Comparison of ENCODE assay signal across 10 cellular contexts in genomic region chr7:139936760-139937310, GRCh38.
DNase-seq lines count a peak whose midpoint lies in the region; ATAC-seq and TF ChIP-seq lines count a peak whose summit lies in the region.
"Had no signal": no experiment of that assay in that cellular context is flagged by ENCODE, and none has a peak within 500 bp of the region (broad histone marks: within the 10 kb centered on the region; RNA-seq: fewer than 3 reads in every experiment).

No MANE protein-coding gene starts in this region.

- no peak overlapping the region for H3K27ac ChIP-seq in coronary artery

- peaks cover 13% of the 10 kb centered on the region for H3K4me1 Mint-ChIP-seq in nephron progenitor cell
- peaks cover 0 to 30% (median 0%) of the 10 kb centered on the region in 4 donors for H3K4me1 Mint-ChIP-seq in naive thymus-derived CD8-positive, alpha-beta T cell

- peaks cover 18% of the 10 kb centered on the region for H3K27me3 Mint-ChIP-seq in nephron progenitor cell (ENCODE audit: low read depth, poor library complexity)
- H3K27me3 Mint-ChIP-seq in naive thymus-derived CD8-positive, alpha-beta T cell, result peaks cover 0 to 8% (median 3%) of the 10 kb centered on the region in 5 donors

- TF ChIP-seq POLR2A in NB4 (IDR thresholded peaks at IDR 0.05; ENCODE audit: extremely low read depth, insufficient read length), result no peak

- H3K36me3 Mint-ChIP-seq in nephron progenitor cell (ENCODE audit: low read depth), result no peaks in the 10 kb centered on the region
- no peaks in the 10 kb centered on the region for H3K36me3 Mint-ChIP-seq in naive thymus-derived CD8-positive, alpha-beta T cell

- no peak overlapping the region for H3K4me3 ChIP-seq in NB4 (ENCODE audit: low read depth, low read length)
- no peak overlapping the region for H3K4me3 ChIP-seq in cardiac fibroblast (replicated peaks in 1 of 2; ENCODE audit: low read depth in 2 of 2, low read length in 2 of 2)
- no peak overlapping the region for H3K4me3 ChIP-seq in coronary artery

- TF ChIP-seq CTCF in NB4 (IDR thresholded peaks at IDR 0.05; ENCODE audit: low read depth, low read length) (no peak), cardiac fibroblast (IDR thresholded peaks at IDR 0.05; ENCODE audit: low read depth, low read length) (no peak), nephron progenitor cell (IDR thresholded peaks at IDR 0.05) (no peak), coronary artery (IDR thresholded peaks at IDR 0.05) (no peak)

- no peaks in the 10 kb centered on the region for H3K9me3 Mint-ChIP-seq in nephron progenitor cell
- no peaks in the 10 kb centered on the region for H3K9me3 Mint-ChIP-seq in naive thymus-derived CD8-positive, alpha-beta T cell

- H3K27ac Mint-ChIP-seq in nephron progenitor cell, result peak overlapping the region; percentile 31
- H3K27ac Mint-ChIP-seq in naive thymus-derived CD8-positive, alpha-beta T cell, result no peak overlapping the region

- POLR2A ChIA-PET in naive thymus-derived CD8-positive, alpha-beta T cell (lab: Charles Lee), result no interaction called here

- H3K4me3 Mint-ChIP-seq in nephron progenitor cell, result no peak overlapping the region
- H3K4me3 Mint-ChIP-seq in naive thymus-derived CD8-positive, alpha-beta T cell, result no peak overlapping the region

- no peak for ATAC-seq in GM19328 (IDR thresholded peaks at IDR 0.05; ENCODE audit: unreplicated experiment)
- ATAC-seq in naive thymus-derived CD8-positive, alpha-beta T cell, result no peak

- DNase-seq in ELF-1 (ENCODE audit: low read depth, low spot score), result peak; percentile 24
- peak; percentile 80 for DNase-seq in NB4 (ENCODE audit: low read depth)
- peak; percentile 88 to 92 for DNase-seq in cardiac fibroblast (ENCODE audit: low read depth in 2 of 2)
- DNase-seq in nephron progenitor cell, result no peak
- no peak for DNase-seq in kidney glomerular epithelial cell (lab: John Stamatoyannopoulos, UW)
- no peak for DNase-seq in naive thymus-derived CD8-positive, alpha-beta T cell
- DNase-seq in coronary artery (ENCODE audit: low spot score), result no peak
- DNase-seq: effector memory CD4-positive, alpha-beta T cell; H7 had no signal

Comparison
In these comparisons a context has a peak if more than half of its experiments do, and no peak if none do; other contexts are left out.
1. DNase-seq: peak in ELF-1 (single experiment), NB4 (single experiment) and cardiac fibroblast (2 of 2); none in nephron progenitor cell (single experiment), kidney glomerular epithelial cell (single experiment), naive thymus-derived CD8-positive, alpha-beta T cell (0 of 10) and coronary artery (single experiment).